31 cellular contexts compared by ENCODE assay signal in the genomic region with DNA sequence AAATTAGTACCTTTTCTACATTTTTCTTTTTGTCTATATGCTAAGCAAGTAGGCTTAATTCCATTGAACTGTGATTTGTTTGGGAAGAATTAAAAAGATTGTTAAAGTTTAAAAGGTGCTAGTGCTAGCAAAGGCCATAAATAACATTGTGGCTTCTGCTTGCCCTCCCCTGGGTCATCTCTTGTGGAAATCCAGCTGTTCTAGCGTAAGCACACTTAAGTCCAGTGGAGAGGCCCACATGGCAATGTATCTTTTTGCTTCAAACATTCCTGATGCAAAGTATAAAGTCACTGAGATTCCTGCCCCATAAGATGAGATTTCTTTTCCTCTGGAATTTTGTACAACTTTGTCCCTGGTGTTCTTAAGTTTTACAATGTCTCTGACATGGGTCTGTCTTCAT.
"Had no signal": no experiment of that assay in that cellular context is flagged by ENCODE, and none has a peak within 500 bp of the region (broad histone marks: within the 10 kb centered on the region; RNA-seq: fewer than 3 reads in every experiment).

No MANE protein-coding gene starts in this region.

- FAIRE-seq: TTC549 had no signal

- ATAC-seq: activated CD8-positive, alpha-beta T cell treated with anti-CD3 and anti-CD28 coated beads for 36 hours; activated naive CD4-positive, alpha-beta T cell treated with anti-CD3 and anti-CD28 coated beads, Interleukin-2, amount 50 U/mL, for 72 hours; activated T-cell treated with anti-CD3 and anti-CD28 coated beads, Interleukin-2, amount 50 U/mL, for 4 hours; activated T-cell treated with anti-CD3 and anti-CD28 coated beads, Interleukin-2, amount 50 U/mL, for 72 hours; activated T-helper 17 cell treated with anti-CD3 and anti-CD28 coated beads, Interleukin-2, amount 50 U/mL, for 72 hours had no signal

- H3K27ac ChIP-seq: ascending aorta, VCaP had no signal

- H3K27me3 ChIP-seq: ascending aorta had no signal

- DNase-seq: activated B cell treated with CpG ODN at 0.5 μM for 24 hours; activated CD4-positive, alpha-beta memory T cell treated with anti-CD3 and anti-CD28 coated beads for 36 hours; activated CD4-positive, alpha-beta T cell treated with anti-CD3 and anti-CD28 coated beads for 4 hours; activated CD4-positive, alpha-beta T cell treated with anti-CD3 and anti-CD28 coated beads, Interleukin-2, amount 10 ng/mL, durations not matched to agents 24 days and 14 days; activated CD4-positive, alpha-beta T cell treated with anti-CD3 and anti-CD28 coated beads, Interleukin-2, amount 50 U/mL, for 1 hour; activated CD4-positive, alpha-beta T cell treated with anti-CD3 and anti-CD28 coated beads, Interleukin-2, amount 50 U/mL, for 4 hours; activated CD4-positive, CD25-positive, alpha-beta regulatory T cell treated with anti-CD3 and anti-CD28 coated beads, Interleukin-2, amount 50 U/mL, for 72 hours; activated CD8-positive, alpha-beta memory T cell treated with anti-CD3 and anti-CD28 coated beads, Interleukin-2, amount 50 U/mL, for 4 hours; activated CD8-positive, alpha-beta T cell treated with anti-CD3 and anti-CD28 coated beads for 36 hours; activated effector memory CD4-positive, alpha-beta T cell treated with anti-CD3 and anti-CD28 coated beads, Interleukin-2, amount 50 U/mL, for 16 hours; activated gamma-delta T cell treated with Interleukin-2 at 50 U/mL for 16 hours; activated naive CD4-positive, alpha-beta T cell; activated naive CD4-positive, alpha-beta T cell treated with anti-CD3 and anti-CD28 coated beads for 36 hours; activated naive CD4-positive, alpha-beta T cell treated with anti-CD3 and anti-CD28 coated beads, Interleukin-2, amount 50 U/mL, for 16 hours; activated naive CD8-positive, alpha-beta T cell treated with anti-CD3 and anti-CD28 coated beads for 36 hours; activated T-cell treated with anti-CD3 and anti-CD28 coated beads for 4 hours; activated T-cell treated with anti-CD3 and anti-CD28 coated beads, Interleukin-2, amount 50 U/mL, for 1 hour; activated T-cell treated with anti-CD3 and anti-CD28 coated beads, Interleukin-2, amount 50 U/mL, for 4 hours; activated T-cell treated with anti-CD3 and anti-CD28 coated beads, Interleukin-2, amount 50 U/mL, for 72 hours; amygdala; anterior cingulate cortex; central memory CD4-positive, alpha-beta T cell; SW 1271; T-helper 1 cell; T-helper 2 cell; T-helper 9 cell had no signal

- H3K36me3 ChIP-seq: ascending aorta had no signal

- H3K4me3 ChIP-seq: ascending aorta had no signal

- H3K4me1 ChIP-seq: ascending aorta had no signal

- H3K9me3 ChIP-seq: ascending aorta had no signal
